Comparison of ENCODE assay signal across 8 cellular contexts in the genomic region with DNA sequence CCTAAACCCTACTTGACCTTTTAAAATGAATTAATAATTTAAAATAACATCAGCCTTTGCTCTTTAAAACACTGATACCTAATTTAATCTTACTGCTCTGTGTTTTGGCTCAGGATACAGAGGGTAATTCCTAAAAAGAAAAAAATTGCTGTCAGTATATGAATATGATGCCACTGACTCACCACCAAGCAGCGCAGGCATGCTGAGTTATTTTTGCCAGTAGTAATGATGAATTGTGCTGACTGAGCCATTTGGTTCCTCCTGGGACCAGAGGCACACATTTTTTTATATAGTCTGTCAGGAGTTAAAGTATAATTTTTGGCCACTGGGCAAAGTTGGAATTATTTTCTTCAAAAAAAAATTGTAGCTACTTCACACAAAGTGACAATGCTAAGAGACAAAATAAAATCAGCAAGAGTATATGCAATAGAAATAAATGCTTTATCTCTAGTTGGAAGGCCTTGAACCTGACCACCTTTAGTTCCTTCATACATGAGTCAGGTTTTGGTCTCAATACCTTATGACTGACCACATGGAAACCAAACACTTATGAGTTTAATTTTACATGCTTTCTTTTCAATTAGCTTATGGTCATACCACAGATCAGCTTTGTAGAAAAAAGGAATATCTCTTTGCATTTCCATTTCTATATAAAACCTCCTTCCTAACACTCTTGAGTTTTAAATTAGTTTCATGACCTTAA.
DNase-seq lines count a peak whose midpoint lies in the region; ATAC-seq and TF ChIP-seq lines count a peak whose summit lies in the region.

No MANE protein-coding gene starts in this region.

- H3K27me3 Mint-ChIP-seq in CD8-positive, alpha-beta T cell (ENCODE audit: low read depth): no peaks in the 10 kb centered on the region

- CTCF ChIA-PET in RWPE1 (lab: Yijun Ruan, JAX): no interaction called here
- CTCF ChIA-PET in CD8-positive, alpha-beta T cell (lab: Charles Lee): interaction anchor here (1.2 kb wide), 1 partner anchor 12 kb away, joined by 3 read pairs; no protein-coding TSS in a partner anchor

- no peak overlapping the region for H3K27ac Mint-ChIP-seq in CD8-positive, alpha-beta T cell

- no peaks in the 10 kb centered on the region for H3K4me1 ChIP-seq in CD8-positive, alpha-beta T cell (ENCODE audit: insufficient read depth, low read length)
- H3K4me1 ChIP-seq in effector memory CD4-positive, alpha-beta T cell (ENCODE audit: control insufficient read depth, insufficient read depth, low read length, poor library complexity, severe bottlenecking): no peaks in the 10 kb centered on the region

- TF ChIP-seq CTCF in RWPE1 (conservative IDR thresholded peaks at IDR 0.05; ENCODE audit: low read depth) (no peak), fibroblast of villous mesenchyme (IDR thresholded peaks at IDR 0.05; ENCODE audit: insufficient read depth, low read depth, low read length) (no peak)
- TF ChIP-seq CTCF in CD8-positive, alpha-beta T cell (IDR thresholded peaks at IDR 0.05): no peak

- H3K27ac ChIP-seq in RWPE1: no peak overlapping the region
- H3K27ac ChIP-seq in CD8-positive, alpha-beta T cell (ENCODE audit: low read depth, low read length): no peak overlapping the region
- H3K27ac ChIP-seq in effector memory CD4-positive, alpha-beta T cell (ENCODE audit: insufficient read depth, low read length, poor library complexity, severe bottlenecking): no peak overlapping the region

- no peak overlapping the region for H3K4me3 Mint-ChIP-seq in CD8-positive, alpha-beta T cell

- ATAC-seq in GM19455 (IDR thresholded peaks at IDR 0.05; ENCODE audit: unreplicated experiment) (peak; percentile 50), HG03039 (IDR thresholded peaks at IDR 0.05; ENCODE audit: unreplicated experiment) (no peak), HG02970 (IDR thresholded peaks at IDR 0.05; ENCODE audit: low FRiP score, unreplicated experiment) (no peak)
- no peak for ATAC-seq in CD8-positive, alpha-beta T cell

- no peak overlapping the region for H3K4me3 ChIP-seq in fibroblast of villous mesenchyme (ENCODE audit: low read depth, low read length)
- no peak overlapping the region for H3K4me3 ChIP-seq in CD8-positive, alpha-beta T cell (ENCODE audit: low read depth, low read length)
- no peak overlapping the region for H3K4me3 ChIP-seq in effector memory CD4-positive, alpha-beta T cell (ENCODE audit: insufficient read depth, low read depth, low read length, poor library complexity, severe bottlenecking)

- no peaks in the 10 kb centered on the region for H3K9me3 ChIP-seq in CD8-positive, alpha-beta T cell (ENCODE audit: low read length)
- H3K9me3 ChIP-seq in effector memory CD4-positive, alpha-beta T cell (ENCODE audit: control insufficient read depth, low read length): no peaks in the 10 kb centered on the region

- no peaks in the 10 kb centered on the region for H3K9me3 Mint-ChIP-seq in CD8-positive, alpha-beta T cell

- no peaks in the 10 kb centered on the region for H3K27me3 ChIP-seq in CD8-positive, alpha-beta T cell (ENCODE audit: insufficient read depth, low read length)
- no peaks in the 10 kb centered on the region for H3K27me3 ChIP-seq in effector memory CD4-positive, alpha-beta T cell (replicated peaks; ENCODE audit: control insufficient read depth, insufficient read depth, low read length, poor library complexity, severe bottlenecking)

- POLR2A ChIA-PET in RWPE1 (lab: Yijun Ruan, JAX; ENCODE audit: low non-redundant PET): no interaction called here
- POLR2A ChIA-PET in CD8-positive, alpha-beta T cell (lab: Charles Lee): no interaction called here

- no peaks in the 10 kb centered on the region for H3K36me3 ChIP-seq in CD8-positive, alpha-beta T cell (ENCODE audit: insufficient read depth, low read length)
- H3K36me3 ChIP-seq in effector memory CD4-positive, alpha-beta T cell (ENCODE audit: control insufficient read depth, insufficient read depth, low read length): no peaks in the 10 kb centered on the region

- peaks cover 19% of the 10 kb centered on the region for H3K4me1 Mint-ChIP-seq in CD8-positive, alpha-beta T cell (ENCODE audit: low read depth)

- intact Hi-C loops in CD8-positive, alpha-beta T cell (cut with DNase I, micrococcal nuclease): no loop called here

- DNase-seq in A172 (ENCODE audit: low spot score): peak; percentile 70
- DNase-seq in RWPE1 (ENCODE audit: low spot score): peak; percentile 44
- DNase-seq in fibroblast of villous mesenchyme (ENCODE audit: low read depth): peak; percentile 52
- DNase-seq in CD8-positive, alpha-beta T cell: no peak
- DNase-seq in effector memory CD4-positive, alpha-beta T cell: no peak

- peaks cover 2% of the 10 kb centered on the region for H3K36me3 Mint-ChIP-seq in CD8-positive, alpha-beta T cell

Comparison
In these comparisons a context has a peak if more than half of its experiments do, and no peak if none do; other contexts are left out.
1. DNase-seq: peak in A172 (single experiment), RWPE1 (single experiment) and fibroblast of villous mesenchyme (single experiment); none in CD8-positive, alpha-beta T cell (0 of 7) and effector memory CD4-positive, alpha-beta T cell (0 of 3).